20 cellular contexts compared by ENCODE assay signal in the genomic region with DNA sequence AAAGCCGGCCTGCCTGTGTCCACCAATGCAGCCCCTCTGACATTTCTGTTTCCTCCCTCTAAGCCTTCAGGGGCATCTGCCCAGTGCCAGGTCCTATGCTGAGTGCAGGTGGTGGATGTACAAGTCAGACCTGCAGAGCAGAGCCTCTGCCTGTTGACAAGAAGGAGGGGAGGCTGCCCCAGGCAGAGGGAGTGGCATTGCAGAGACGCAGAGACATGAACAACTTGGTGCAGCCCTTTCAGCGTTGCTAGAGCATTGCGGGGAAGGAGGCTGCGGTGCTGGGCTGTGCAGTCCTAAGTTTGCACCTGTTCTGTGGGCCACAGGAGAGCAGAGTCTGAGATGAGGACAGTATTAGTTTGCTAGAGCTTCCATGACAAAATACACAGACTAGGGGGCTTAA.
DNase-seq lines count a peak whose midpoint lies in the region; ATAC-seq, FAIRE-seq and TF ChIP-seq lines count a peak whose summit lies in the region.
"Had no signal": no experiment of that assay in that cellular context is flagged by ENCODE, and none has a peak within 500 bp of the region (broad histone marks: within the 10 kb centered on the region; RNA-seq: fewer than 3 reads in every experiment).

No MANE protein-coding gene starts in this region.

- no peaks in the 10 kb centered on the region for H3K36me3 ChIP-seq in vagina
- H3K36me3 ChIP-seq: SJCRH30 had no signal

- no peak for TF ChIP-seq POLR2A in vagina (IDR thresholded peaks at IDR 0.05)

- peak; percentile 49 for DNase-seq in cardiac septum (ENCODE audit: low spot score)
- no peak for DNase-seq in left cardiac atrium
- DNase-seq in coronary artery (ENCODE audit: low spot score) = peak; percentile 36
- DNase-seq in left lobe of liver (ENCODE audit: low spot score) = peak; percentile 40
- peak; percentile 40 to 67 for DNase-seq in vagina (ENCODE audit: extremely low spot score in 2 of 2)
- no peak for DNase-seq in NCI-H82 (lab: John Stamatoyannopoulos, UW)
- DNase-seq in DMS79 treated with DMSO at 0.1 percent for 48 hours (lab: John Stamatoyannopoulos, UW) = no peak
- no peak for DNase-seq in HTR-8/SVneo (ENCODE audit: insufficient read length, low spot score)
- DNase-seq: Caco-2; CD4-positive, alpha-beta T cell; GF-D8; GM23248; HCEC 1CT; NCI-H1105; NCI-H2081; NCI-H2171 treated with DMSO at 0.1 percent for 48 hours; OCI-M1; SJCRH30 had no signal

- FAIRE-seq in HTR-8/SVneo (lab: Jason Lieb, UNC) = no peak
- FAIRE-seq: A549 had no signal

- no peaks in the 10 kb centered on the region for H3K4me1 ChIP-seq in vagina
- H3K4me1 ChIP-seq: A549, SJCRH30 had no signal

- intact Hi-C loops in cardiac septum (cut with DNase I) (no loop called here), left cardiac atrium (cut with DNase I) (no loop called here), vagina (cut with DNase I) (no loop called here)

- no peak for TF ChIP-seq CTCF in coronary artery (IDR thresholded peaks at IDR 0.05)
- no peak for TF ChIP-seq CTCF in vagina (IDR thresholded peaks at IDR 0.05)

- H3K4me3 ChIP-seq in coronary artery = no peak overlapping the region
- no peak overlapping the region for H3K4me3 ChIP-seq in vagina
- H3K4me3 ChIP-seq: A549, GM23248, SJCRH30 had no signal

- ATAC-seq in left cardiac atrium (no peak), left lobe of liver (no peak)
- ATAC-seq: A549 had no signal

- H3K27me3 ChIP-seq in vagina = no peaks in the 10 kb centered on the region
- H3K27me3 ChIP-seq: SJCRH30 had no signal

- H3K9me3 ChIP-seq in vagina = no peaks in the 10 kb centered on the region
- H3K9me3 ChIP-seq: A549, Caco-2, SJCRH30 had no signal

- no peak overlapping the region for H3K27ac ChIP-seq in coronary artery
- H3K27ac ChIP-seq in vagina = no peak overlapping the region
- H3K27ac ChIP-seq: A549, GM23248, RWPE1, SJCRH30 had no signal

Comparison
In these comparisons a context has a peak if more than half of its experiments do, and no peak if none do; other contexts are left out.
1. DNase-seq: peak in cardiac septum (single experiment), coronary artery (single experiment), left lobe of liver (single experiment) and vagina (2 of 2); none in left cardiac atrium (single experiment), NCI-H82 (single experiment), DMS79 treated with DMSO at 0.1 percent for 48 hours (single experiment) and HTR-8/SVneo (single experiment).